ENCODE assay signal across 1 cellular context in the genomic region with DNA sequence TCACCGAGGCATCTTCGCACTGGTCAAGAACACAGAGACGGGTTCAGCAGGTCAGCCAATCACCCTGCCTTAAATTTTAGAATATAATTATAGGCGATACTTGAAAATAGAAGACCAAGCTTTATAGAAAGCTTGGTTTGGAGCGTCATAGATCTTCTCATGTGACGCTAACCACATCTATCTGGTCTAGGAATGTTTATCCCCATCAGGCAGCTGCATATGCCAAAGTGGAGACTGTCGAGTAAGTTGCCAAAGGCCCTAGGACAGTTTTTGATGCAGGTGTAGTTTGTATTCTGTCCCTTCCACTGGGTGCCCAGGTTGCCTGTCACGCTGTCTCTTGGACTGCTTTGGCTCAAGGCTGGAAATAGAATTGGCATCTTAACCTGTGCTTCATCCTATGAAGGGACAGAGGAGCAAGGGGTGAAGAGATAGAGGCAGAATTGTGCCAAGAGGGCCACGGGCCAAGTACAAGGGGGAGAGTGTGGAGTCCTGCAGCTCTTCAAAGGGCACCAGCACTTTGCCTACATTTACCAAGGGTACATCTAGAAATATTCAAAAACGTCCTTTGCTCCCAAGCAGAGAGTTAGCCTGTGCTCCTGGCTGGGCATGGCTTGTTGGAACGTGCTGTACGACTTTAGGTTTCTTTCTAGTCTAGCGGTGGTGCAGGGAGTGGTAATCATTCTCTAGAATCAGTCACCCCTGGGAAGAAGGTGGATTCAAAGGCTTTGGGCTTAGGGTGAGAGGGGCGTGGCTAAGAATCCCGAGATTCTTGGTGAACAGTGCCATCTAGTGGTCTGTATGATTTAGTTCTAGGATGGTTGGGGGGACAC.
TF ChIP-seq lines count a peak whose summit lies in the region.

No MANE protein-coding gene starts in this region.

TF ChIP-seq in SK-N-SH treated with all-trans-retinoic acid at 6 μM for 48 hours, 23 proteins besides CTCF, POLR2A, EP300 and RAD21 (continued from another document):
- TF ChIP-seq, protein P1, sequence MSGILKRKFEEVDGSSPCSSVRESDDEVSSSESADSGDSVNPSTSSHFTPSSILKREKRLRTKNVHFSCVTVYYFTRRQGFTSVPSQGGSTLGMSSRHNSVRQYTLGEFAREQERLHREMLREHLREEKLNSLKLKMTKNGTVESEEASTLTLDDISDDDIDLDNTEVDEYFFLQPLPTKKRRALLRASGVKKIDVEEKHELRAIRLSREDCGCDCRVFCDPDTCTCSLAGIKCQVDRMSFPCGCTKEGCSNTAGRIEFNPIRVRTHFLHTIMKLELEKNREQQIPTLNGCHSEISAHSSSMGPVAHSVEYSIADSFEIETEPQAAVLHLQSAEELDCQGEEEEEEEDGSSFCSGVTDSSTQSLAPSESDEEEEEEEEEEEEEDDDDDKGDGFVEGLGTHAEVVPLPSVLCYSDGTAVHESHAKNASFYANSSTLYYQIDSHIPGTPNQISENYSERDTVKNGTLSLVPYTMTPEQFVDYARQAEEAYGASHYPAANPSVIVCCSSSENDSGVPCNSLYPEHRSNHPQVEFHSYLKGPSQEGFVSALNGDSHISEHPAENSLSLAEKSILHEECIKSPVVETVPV (CRISPR knock-in tag; IDR thresholded peaks at IDR 0.05), result no peak
- TF ChIP-seq ESRRG (CRISPR knock-in tag; IDR thresholded peaks at IDR 0.05), result no peak
